In the genomic region with DNA sequence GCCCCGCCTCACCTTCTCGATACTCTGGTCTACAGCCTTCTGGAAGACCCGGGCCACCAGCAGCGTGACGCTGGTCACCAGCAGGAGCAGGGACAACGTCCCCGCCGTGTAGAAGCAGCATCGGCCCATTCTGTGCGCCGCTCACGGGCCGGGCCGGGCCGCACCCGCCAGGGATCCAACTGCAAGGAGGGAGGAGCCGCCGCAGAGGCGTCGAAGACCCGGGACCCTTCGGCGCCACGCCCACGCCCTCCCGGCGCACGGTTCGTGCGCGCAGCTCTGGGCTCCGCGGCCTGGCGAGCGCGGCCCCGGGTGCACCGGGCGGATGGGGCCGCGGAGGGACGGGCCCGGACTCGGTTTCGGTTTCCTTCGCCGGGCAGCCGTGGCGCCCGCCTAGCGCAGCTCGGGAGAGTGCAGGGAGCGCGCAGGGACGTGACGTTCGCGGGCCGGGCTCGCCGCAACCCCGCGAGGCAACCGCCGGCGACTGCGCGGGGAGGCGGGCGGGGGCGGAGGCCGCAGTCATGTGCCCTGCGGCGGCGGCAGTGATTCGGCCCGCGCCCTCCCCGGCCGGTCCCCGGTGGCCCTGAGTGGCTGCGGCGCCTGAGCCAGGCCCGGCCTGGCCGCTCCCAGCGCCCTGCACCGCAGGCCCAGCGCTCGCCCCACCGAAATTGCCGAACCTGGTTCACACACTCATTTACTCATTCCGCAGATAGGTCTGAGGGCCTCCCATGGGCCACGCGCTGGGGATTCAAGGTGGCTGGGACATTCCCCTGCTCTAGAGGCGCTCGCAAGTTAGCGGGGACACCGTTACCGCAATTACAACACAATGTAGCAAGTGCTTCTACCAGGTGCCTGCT, we compare ENCODE assay signal across 8 cellular contexts. TPM values are rescaled to one million over a fixed set of nuclear protein-coding genes. Genes with fewer than 3 reads are reported as not detected.
A peak's percentile ranks its signal among the peaks of the same experiment; 100 is the strongest.
DNase-seq lines count a peak whose midpoint lies in the region; ATAC-seq, FAIRE-seq and TF ChIP-seq lines count a peak whose summit lies in the region.

A gene with protein sequence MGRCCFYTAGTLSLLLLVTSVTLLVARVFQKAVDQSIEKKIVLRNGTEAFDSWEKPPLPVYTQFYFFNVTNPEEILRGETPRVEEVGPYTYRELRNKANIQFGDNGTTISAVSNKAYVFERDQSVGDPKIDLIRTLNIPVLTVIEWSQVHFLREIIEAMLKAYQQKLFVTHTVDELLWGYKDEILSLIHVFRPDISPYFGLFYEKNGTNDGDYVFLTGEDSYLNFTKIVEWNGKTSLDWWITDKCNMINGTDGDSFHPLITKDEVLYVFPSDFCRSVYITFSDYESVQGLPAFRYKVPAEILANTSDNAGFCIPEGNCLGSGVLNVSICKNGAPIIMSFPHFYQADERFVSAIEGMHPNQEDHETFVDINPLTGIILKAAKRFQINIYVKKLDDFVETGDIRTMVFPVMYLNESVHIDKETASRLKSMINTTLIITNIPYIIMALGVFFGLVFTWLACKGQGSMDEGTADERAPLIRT (minus strand): TSS at position 410 of the 854 bp plus-strand sequence. CDS start 281 bp downstream, at position 129.

- H3K27ac ChIP-seq in astrocyte (ENCODE audit: low read depth, low read length), result peak within 1 kb of the TSS; percentile 84

- H3K9me3 Mint-ChIP-seq in astrocyte (ENCODE audit: unreplicated experiment), result no peaks in the 10 kb centered on the region

- H3K27ac Mint-ChIP-seq in astrocyte (ENCODE audit: unreplicated experiment), result peak within 1 kb of the TSS; percentile 83

- no peaks in the 10 kb centered on the region for H3K27me3 ChIP-seq in astrocyte (ENCODE audit: insufficient read depth, low read length)

- peak within 1 kb of the TSS; percentile 99 for H3K4me2 ChIP-seq in astrocyte (ENCODE audit: low read length)

- peaks cover 2% of the 10 kb centered on the region for H3K36me3 Mint-ChIP-seq in astrocyte (ENCODE audit: low read depth, unreplicated experiment)

- peaks cover 28% of the 10 kb centered on the region for H3K4me1 Mint-ChIP-seq in astrocyte (ENCODE audit: low read depth, unreplicated experiment)

- no peaks in the 10 kb centered on the region for H3K9me3 ChIP-seq in astrocyte (ENCODE audit: insufficient read depth, low read depth, low read length)

- peak within 1 kb of the TSS; percentile 99 for H2AFZ ChIP-seq in astrocyte (ENCODE audit: low read depth, low read length)

- peak; percentile 74 for ATAC-seq in HG02588 (IDR thresholded peaks at IDR 0.05; ENCODE audit: unreplicated experiment)

- H3K36me3 ChIP-seq in astrocyte (ENCODE audit: insufficient read depth, low read length), result no peaks in the 10 kb centered on the region

- H3K9ac ChIP-seq in astrocyte (ENCODE audit: low read length), result peak within 1 kb of the TSS; percentile 92

- no peak for TF ChIP-seq CTCF in astrocyte (IDR thresholded peaks at IDR 0.05; ENCODE audit: insufficient read depth, low read depth, low read length)

- H4K20me1 ChIP-seq in astrocyte (ENCODE audit: insufficient read depth, low read length), result peaks cover 23% of the 10 kb centered on the region

- TF ChIP-seq POLR2A in GM12891 (IDR thresholded peaks at IDR 0.05; ENCODE audit: low read depth, low read length), result no peak

- H3K4me1 ChIP-seq in astrocyte (ENCODE audit: insufficient read depth, low read length), result peaks cover 30% of the 10 kb centered on the region

- H3K4me3 Mint-ChIP-seq in astrocyte (ENCODE audit: unreplicated experiment), result peak within 1 kb of the TSS; percentile 94

- H3K79me2 ChIP-seq in astrocyte (ENCODE audit: insufficient read depth, low read length), result peaks cover 52% of the 10 kb centered on the region

- DNase-seq in GM12891 (ENCODE audit: insufficient read length, low spot score), result peak; percentile 64
- peak; percentile 72 for DNase-seq in NCI-H1092 treated with DMSO at 0.1 percent for 48 hours (lab: John Stamatoyannopoulos, UW)
- peak; percentile 43 to 85 (median 69) for DNase-seq in T-helper 2 cell
- peak; percentile 76 for DNase-seq in astrocyte (ENCODE audit: low read depth)
- DNase-seq in hepatic stellate cell (ENCODE audit: low spot score), result peak; percentile 87
- DNase-seq in retina, result peak; percentile 94
- DNase-seq in KG1 (lab: John Stamatoyannopoulos, UW), result no peak

- peak; percentile 88 for FAIRE-seq in GM12891 (lab: Jason Lieb, UNC)
- FAIRE-seq in astrocyte (lab: Jason Lieb, UNC), result no peak

- H3K4me3 ChIP-seq in astrocyte (ENCODE audit: insufficient read depth, low read depth, low read length), result peak within 1 kb of the TSS; percentile 84

- H3K27me3 Mint-ChIP-seq in astrocyte (ENCODE audit: low read depth, unreplicated experiment), result peaks cover 3% of the 10 kb centered on the region

TF ChIP-seq in GM12891, 5 proteins besides CTCF, POLR2A, EP300 and RAD21:
- no peak for TF ChIP-seq PAX5 (IDR thresholded peaks at IDR 0.05; ENCODE audit: insufficient read depth, low read length, severe bottlenecking)
- no peak for TF ChIP-seq POU2F2 (IDR thresholded peaks at IDR 0.05; ENCODE audit: low read depth, low read length)
- no peak for TF ChIP-seq SPI1 (IDR thresholded peaks at IDR 0.05; ENCODE audit: low read depth, low read length)
- TF ChIP-seq POLR2AphosphoS5 (IDR thresholded peaks at IDR 0.05; ENCODE audit: low read depth, low read length), result no peak
- no peak for TF ChIP-seq TAF1 (IDR thresholded peaks at IDR 0.05; ENCODE audit: low read depth, low read length)
TF ChIP-seq in GM12891: peak in this region for 0.

RNA-seq across cellular contexts. Expression of the gene that starts here (rescaled TPM):
- 3.7 TPM for polyA plus RNA-seq in GM12891 (2012; ENCODE audit: low read depth, missing spikeins)
- total RNA-seq in astrocyte, result 172 and 211 TPM in 2 replicates
